ENCODE assay signal across 1 cellular context in genomic region chr6:126337323-126337722, GRCh38.
A peak's percentile ranks its signal among the peaks of the same experiment; 100 is the strongest.
TF ChIP-seq lines count a peak whose summit lies in the region.

No MANE protein-coding gene starts in this region.

TF ChIP-seq in liver, 16 proteins besides CTCF, POLR2A, EP300 and RAD21 (continued from another document):
- TF ChIP-seq REST (IDR thresholded peaks at IDR 0.05) (no peak), JUND (IDR thresholded peaks at IDR 0.05) (peak; percentile 49 to 65), FOXA2 (IDR thresholded peaks at IDR 0.05) (no peak), FOXA1 (IDR thresholded peaks at IDR 0.05) (no peak), MAX (IDR thresholded peaks at IDR 0.05) (peak; percentile 85), ATF3 (IDR thresholded peaks at IDR 0.05) (no peak), RXRA (IDR thresholded peaks at IDR 0.05) (peak; percentile 6 to 77), SP1 (IDR thresholded peaks at IDR 0.05) (peak; percentile 17), EGR1 (IDR thresholded peaks at IDR 0.05; ENCODE audit: low read depth in 2 of 2) (peak in 1 of 2 donors; percentile 35), HNF4G (IDR thresholded peaks at IDR 0.05) (no peak), YY1 (IDR thresholded peaks at IDR 0.05) (peak; percentile 24), ZBTB33 (IDR thresholded peaks at IDR 0.05) (peak; percentile 53), HNF4A (conservative IDR thresholded peaks at IDR 0.05) (peak; percentile 27 to 70), NR2F2 (IDR thresholded peaks at IDR 0.05) (no peak)
TF ChIP-seq in liver: peak in this region for 9.
